ENCODE assay signal across 19 cellular contexts in genomic region chr12:28513983-28514382, GRCh38.
DNase-seq lines count a peak whose midpoint lies in the region; ATAC-seq, FAIRE-seq and TF ChIP-seq lines count a peak whose summit lies in the region.
"Had no signal": no experiment of that assay in that cellular context is flagged by ENCODE, and none has a peak within 500 bp of the region (broad histone marks: within the 10 kb centered on the region; RNA-seq: fewer than 3 reads in every experiment).

No MANE protein-coding gene starts in this region.

- H3K9me3 Mint-ChIP-seq in HFFc6, result no peaks in the 10 kb centered on the region

- H3K36me3 Mint-ChIP-seq in T-helper 17 cell (ENCODE audit: low read depth) (peaks cover 5% of the 10 kb centered on the region), HFFc6 (ENCODE audit: low read depth) (no peaks in the 10 kb centered on the region)

- H3K27me3 Mint-ChIP-seq in T-helper 17 cell (no peaks in the 10 kb centered on the region), HFFc6 (ENCODE audit: insufficient read depth) (no peaks in the 10 kb centered on the region; the same call in 1 of the 2 replicates)
- H3K27me3 Mint-ChIP-seq: B cell; CD4-positive, CD25-positive, alpha-beta regulatory T cell had no signal

- ATAC-seq in T-helper 17 cell, result no peak
- ATAC-seq: CD8-positive, alpha-beta T cell; GM23338; HCT116 had no signal

- H3K36me3 ChIP-seq in small intestine (ENCODE audit: control insufficient read depth in 2 of 2, insufficient read depth in 2 of 2, low read length in 2 of 2), result no peaks in the 10 kb centered on the region
- H3K36me3 ChIP-seq: BLaER1 had no signal

- no peak overlapping the region for H3K27ac ChIP-seq in small intestine (ENCODE audit: low read depth in 1 of 2, low read length in 1 of 2)
- H3K27ac ChIP-seq: BLaER1, C4-2B had no signal

- H3K4me3 Mint-ChIP-seq in T-helper 17 cell, result no peak overlapping the region
- no peak overlapping the region for H3K4me3 Mint-ChIP-seq in HFFc6
- H3K4me3 Mint-ChIP-seq: B cell; CD4-positive, CD25-positive, alpha-beta regulatory T cell; CD8-positive, alpha-beta T cell; GM23338; H9 had no signal

- no peak for TF ChIP-seq CTCF in HFFc6 (IDR thresholded peaks at IDR 0.05)

- no peaks in the 10 kb centered on the region for H3K9me3 ChIP-seq in T-helper 17 cell (ENCODE audit: control insufficient read depth, low read length, poor library complexity, severe bottlenecking)
- H3K9me3 ChIP-seq in small intestine (ENCODE audit: control insufficient read depth, low read depth), result no peaks in the 10 kb centered on the region
- H3K9me3 ChIP-seq: BLaER1, Caco-2 had no signal

- no peaks in the 10 kb centered on the region for H3K4me1 Mint-ChIP-seq in T-helper 17 cell
- no peaks in the 10 kb centered on the region for H3K4me1 Mint-ChIP-seq in HFFc6 (ENCODE audit: low read depth)
- H3K4me1 Mint-ChIP-seq: B cell had no signal

- no peak for DNase-seq in T-helper 17 cell
- DNase-seq in dedifferentiated amniotic fluid mesenchymal stem cell (ENCODE audit: extremely low spot score), result peak; percentile 7
- no peak for DNase-seq in small intestine
- no peak for DNase-seq in activated naive CD4-positive, alpha-beta T cell treated with Interleukin-2 at 50 U/mL for 16 hours
- DNase-seq in SKM-1 treated with dmso at 0.1 percent for 144 hours (lab: John Stamatoyannopoulos, UW; ENCODE audit: unreplicated experiment), result no peak
- DNase-seq in HFFc6, result no peak
- DNase-seq: Caco-2; CD4-positive, CD25-positive, alpha-beta regulatory T cell; CD8-positive, alpha-beta T cell; DMS153; DND-41; H9 had no signal

- H3K4me3 ChIP-seq in small intestine (ENCODE audit: low read depth in 1 of 2, low read length in 2 of 2), result no peak overlapping the region
- H3K4me3 ChIP-seq: BLaER1, GM23338 had no signal

- no peaks in the 10 kb centered on the region for H3K27me3 ChIP-seq in small intestine (ENCODE audit: control insufficient read depth in 2 of 2, insufficient read depth in 2 of 2, low read length in 2 of 2)
- H3K27me3 ChIP-seq: BLaER1 had no signal

- WGBS in small intestine, 3 donors, result 83 to 94% (median 90%) methylated on average over 1 of the region's 1 CpG

- no peaks in the 10 kb centered on the region for H3K4me1 ChIP-seq in small intestine (ENCODE audit: control insufficient read depth in 2 of 2, insufficient read depth in 1 of 2, low read depth in 1 of 2, low read length in 1 of 2)
- H3K4me1 ChIP-seq: BLaER1, Caco-2 had no signal

- H3K27ac Mint-ChIP-seq in T-helper 17 cell, result peak overlapping the region; percentile 3
- no peak overlapping the region for H3K27ac Mint-ChIP-seq in HFFc6
- H3K27ac Mint-ChIP-seq: B cell; CD8-positive, alpha-beta T cell; GM23338; H9 had no signal

- FAIRE-seq in small intestine (lab: Jason Lieb, UNC), result peak; percentile 64
- FAIRE-seq: G401.6, GM19239 had no signal
